Comparison of ENCODE assay signal across 1 cellular context in the genomic region with DNA sequence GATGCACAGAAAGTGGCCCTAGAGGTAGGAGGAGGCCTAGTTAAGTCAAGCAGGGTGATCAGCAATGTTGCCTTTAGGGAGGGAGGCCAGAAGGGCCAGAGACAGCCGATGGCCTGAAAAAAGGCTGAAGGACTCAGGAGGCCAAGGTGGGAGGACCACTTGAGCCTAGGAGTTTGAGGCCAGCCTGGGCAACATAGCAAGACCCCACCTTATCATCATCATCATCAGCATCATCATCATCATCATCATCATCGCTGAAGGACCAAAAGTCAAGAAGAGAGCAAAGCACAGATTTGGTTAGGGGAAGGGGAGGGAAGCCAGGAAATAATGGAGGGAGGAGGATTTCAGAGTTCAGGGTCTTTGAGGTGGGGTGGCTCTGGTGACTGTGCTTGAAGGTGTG.
TF ChIP-seq lines count a peak whose summit lies in the region.

No MANE protein-coding gene starts in this region.

TF ChIP-seq in HEK293, 187 proteins besides CTCF, POLR2A, EP300 and RAD21 (continued from another document):
- TF ChIP-seq, protein P1, sequence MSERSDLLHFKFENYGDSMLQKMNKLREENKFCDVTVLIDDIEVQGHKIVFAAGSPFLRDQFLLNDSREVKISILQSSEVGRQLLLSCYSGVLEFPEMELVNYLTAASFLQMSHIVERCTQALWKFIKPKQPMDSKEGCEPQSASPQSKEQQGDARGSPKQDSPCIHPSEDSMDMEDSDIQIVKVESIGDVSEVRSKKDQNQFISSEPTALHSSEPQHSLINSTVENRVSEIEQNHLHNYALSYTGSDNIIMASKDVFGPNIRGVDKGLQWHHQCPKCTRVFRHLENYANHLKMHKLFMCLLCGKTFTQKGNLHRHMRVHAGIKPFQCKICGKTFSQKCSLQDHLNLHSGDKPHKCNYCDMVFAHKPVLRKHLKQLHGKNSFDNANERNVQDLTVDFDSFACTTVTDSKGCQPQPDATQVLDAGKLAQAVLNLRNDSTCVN (tag by site-specific recombination; optimal IDR thresholded peaks at IDR 0.05): no peak
- no peak for TF ChIP-seq ZNF155 (tag by site-specific recombination; IDR thresholded peaks at IDR 0.05)
